Comparison of ENCODE assay signal across 18 cellular contexts in the genomic region with DNA sequence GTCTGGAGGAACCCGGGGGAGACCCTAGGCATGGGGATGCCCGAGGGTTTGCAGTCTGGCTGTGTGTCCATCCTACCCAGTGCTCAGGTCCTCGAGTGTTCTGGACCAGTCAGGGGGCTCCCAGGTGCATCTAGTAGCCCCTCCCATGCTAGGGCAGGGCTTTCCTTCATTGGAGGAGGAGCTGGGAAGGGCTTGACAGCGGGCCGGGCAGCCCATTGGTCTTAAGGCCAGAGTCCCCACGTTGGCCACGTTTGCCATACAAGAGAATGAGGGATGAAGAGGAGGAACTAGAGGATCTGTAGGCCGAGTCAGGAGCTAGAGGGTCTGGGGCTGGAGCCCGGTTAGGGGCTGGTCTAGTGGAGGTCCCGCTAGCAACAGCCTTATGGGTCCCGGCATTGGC. TPM values are rescaled to one million over a fixed set of nuclear protein-coding genes. Genes with fewer than 3 reads are reported as not detected.
"Had no signal": no experiment of that assay in that cellular context is flagged by ENCODE, and none has a peak within 500 bp of the region (broad histone marks: within the 10 kb centered on the region; RNA-seq: fewer than 3 reads in every experiment).

No MANE protein-coding gene starts in this region.

- H3K36me3 Mint-ChIP-seq: activated CD4-positive, alpha-beta memory T cell treated with anti-CD3 and anti-CD28 coated beads for 36 hours; activated naive CD8-positive, alpha-beta T cell treated with anti-CD3 and anti-CD28 coated beads, Interleukin-2, amount 10 ng/mL, durations not matched to agents 7 days and 5 days; immature natural killer cell; neural progenitor cell had no signal

- H3K27me3 ChIP-seq: neural progenitor cell had no signal

- H3K9me3 Mint-ChIP-seq: activated CD4-positive, alpha-beta memory T cell treated with anti-CD3 and anti-CD28 coated beads for 36 hours; activated naive CD8-positive, alpha-beta T cell treated with anti-CD3 and anti-CD28 coated beads, Interleukin-2, amount 10 ng/mL, durations not matched to agents 7 days and 5 days; neural progenitor cell; T-helper 1 cell treated with Interleukin-12 subunit alpha and Interleukin-12 subunit beta and Interleukin-4 antibody, amounts not matched to agents 30 μg/mL and 1 μg/mL, for 36 hours had no signal

- H3K4me1 Mint-ChIP-seq: activated naive CD8-positive, alpha-beta T cell treated with anti-CD3 and anti-CD28 coated beads, Interleukin-2, amount 10 ng/mL, durations not matched to agents 7 days and 5 days; immature natural killer cell; naive thymus-derived CD8-positive, alpha-beta T cell had no signal

- H3K4me2 ChIP-seq: neural progenitor cell had no signal

- DNase-seq: activated CD4-positive, alpha-beta memory T cell treated with anti-CD3 and anti-CD28 coated beads for 36 hours; activated CD4-positive, alpha-beta T cell treated with anti-CD3 and anti-CD28 coated beads for 48 hours; activated effector memory CD4-positive, alpha-beta T cell treated with Interleukin-2 at 50 U/mL for 16 hours; activated naive CD4-positive, alpha-beta T cell treated with anti-CD3 and anti-CD28 coated beads for 36 hours; activated naive CD8-positive, alpha-beta T cell treated with anti-CD3 and anti-CD28 coated beads, Interleukin-2, amount 10 ng/mL, durations not matched to agents 7 days and 5 days; activated T-cell treated with anti-CD3 and anti-CD28 coated beads, Interleukin-2, amount 50 U/mL, for 72 hours; amniotic stem cell; heart left ventricle; immature natural killer cell; left ventricle myocardium inferior; naive thymus-derived CD8-positive, alpha-beta T cell; spleen; stimulated activated CD4-positive, alpha-beta T cell treated with anti-CD3 and anti-CD28 coated beads, Interleukin-4, amount 100 ng/mL, for 1 hour; stimulated activated naive CD4-positive, alpha-beta T cell had no signal

- H3K27ac Mint-ChIP-seq: activated CD4-positive, alpha-beta memory T cell treated with anti-CD3 and anti-CD28 coated beads for 36 hours; activated naive CD4-positive, alpha-beta T cell treated with anti-CD3 and anti-CD28 coated beads for 36 hours; activated naive CD8-positive, alpha-beta T cell treated with anti-CD3 and anti-CD28 coated beads, Interleukin-2, amount 10 ng/mL, durations not matched to agents 7 days and 5 days; activated T-cell treated with anti-CD3 and anti-CD28 coated beads, Interleukin-2, amount 50 U/mL, for 72 hours; immature natural killer cell; naive thymus-derived CD8-positive, alpha-beta T cell; neural progenitor cell; progenitor cell of endocrine pancreas; T-helper 1 cell treated with Interleukin-12 subunit alpha and Interleukin-12 subunit beta and Interleukin-4 antibody, amounts not matched to agents 30 μg/mL and 1 μg/mL, for 36 hours had no signal

- H3K4me3 Mint-ChIP-seq: activated CD4-positive, alpha-beta memory T cell treated with anti-CD3 and anti-CD28 coated beads for 36 hours; activated naive CD4-positive, alpha-beta T cell treated with anti-CD3 and anti-CD28 coated beads for 36 hours; activated naive CD8-positive, alpha-beta T cell treated with anti-CD3 and anti-CD28 coated beads, Interleukin-2, amount 10 ng/mL, durations not matched to agents 7 days and 5 days; activated T-cell treated with anti-CD3 and anti-CD28 coated beads, Interleukin-2, amount 50 U/mL, for 72 hours; immature natural killer cell; naive thymus-derived CD8-positive, alpha-beta T cell; neural progenitor cell; T-helper 1 cell treated with Interleukin-12 subunit alpha and Interleukin-12 subunit beta and Interleukin-4 antibody, amounts not matched to agents 30 μg/mL and 1 μg/mL, for 36 hours had no signal

- H3K36me3 ChIP-seq: heart left ventricle, left ventricle myocardium inferior, neural progenitor cell, spleen, thoracic aorta had no signal

- H3K9me3 ChIP-seq: heart left ventricle, left ventricle myocardium inferior, spleen, thoracic aorta had no signal

- H3K4me3 ChIP-seq: heart left ventricle, left ventricle myocardium inferior, neural progenitor cell, spleen, thoracic aorta had no signal

- H2AFZ ChIP-seq: neural progenitor cell had no signal

- H3K4me1 ChIP-seq: left ventricle myocardium inferior, spleen had no signal

- H3K9ac ChIP-seq: neural progenitor cell had no signal

- ATAC-seq: activated T-cell treated with anti-CD3 and anti-CD28 coated beads, Interleukin-2, amount 50 U/mL, for 72 hours; naive thymus-derived CD8-positive, alpha-beta T cell had no signal

- H3K27ac ChIP-seq: heart left ventricle, left ventricle myocardium inferior, neural progenitor cell, spleen, thoracic aorta had no signal

RNA-seq across cellular contexts. Expression of a gene that starts 37.3 kb away (rescaled TPM):
- total RNA-seq: naive thymus-derived CD8-positive, alpha-beta T cell had no signal
- polyA plus RNA-seq: naive thymus-derived CD8-positive, alpha-beta T cell had no signal
